Comparison of ENCODE assay signal across 9 cellular contexts in genomic region chr12:116135209-116135930, GRCh38.
DNase-seq lines count a peak whose midpoint lies in the region; ATAC-seq and TF ChIP-seq lines count a peak whose summit lies in the region.
"Had no signal": no experiment of that assay in that cellular context is flagged by ENCODE, and none has a peak within 500 bp of the region (broad histone marks: within the 10 kb centered on the region; RNA-seq: fewer than 3 reads in every experiment).

No MANE protein-coding gene starts in this region.

- CTCF ChIA-PET in activated CD8-positive, alpha-beta T cell treated with anti-CD3 and anti-CD28 coated beads for 36 hours (lab: Charles Lee), result interaction anchor here (0.9 to 2.9 kb wide), 4 partner anchors 8 to 60 kb away, joined by 3 to 8 read pairs (median 3); no protein-coding TSS in a partner anchor

- H3K4me1 Mint-ChIP-seq in activated CD8-positive, alpha-beta T cell treated with anti-CD3 and anti-CD28 coated beads for 36 hours (ENCODE audit: low read depth), result peaks cover 69% of the 10 kb centered on the region

- no peak overlapping the region for H3K4me3 Mint-ChIP-seq in activated CD8-positive, alpha-beta T cell treated with anti-CD3 and anti-CD28 coated beads for 36 hours

- POLR2A ChIA-PET in activated CD8-positive, alpha-beta T cell treated with anti-CD3 and anti-CD28 coated beads for 36 hours (lab: Charles Lee), result interaction anchor here (0.6 to 1.3 kb wide), 3 partner anchors 11 to 32 kb away, joined by 3 to 4 read pairs (median 4); no protein-coding TSS in a partner anchor

- H3K27ac Mint-ChIP-seq in activated CD8-positive, alpha-beta T cell treated with anti-CD3 and anti-CD28 coated beads for 36 hours, result peak overlapping the region; percentile 91

- H3K9me3 Mint-ChIP-seq in activated CD8-positive, alpha-beta T cell treated with anti-CD3 and anti-CD28 coated beads for 36 hours, result no peaks in the 10 kb centered on the region
- H3K9me3 Mint-ChIP-seq: effector memory CD8-positive, alpha-beta T cell had no signal

- peaks cover 2% of the 10 kb centered on the region for H3K36me3 Mint-ChIP-seq in activated CD8-positive, alpha-beta T cell treated with anti-CD3 and anti-CD28 coated beads for 36 hours (ENCODE audit: low read depth)

- intact Hi-C loops in activated CD8-positive, alpha-beta T cell treated with anti-CD3 and anti-CD28 coated beads for 36 hours (cut with micrococcal nuclease), result loop anchor here (10.0 kb wide), 1 partner anchor 71 kb away; no protein-coding TSS in a partner anchor

- no peaks in the 10 kb centered on the region for H3K27me3 ChIP-seq in kidney epithelial cell (ENCODE audit: control insufficient read depth, insufficient read depth, low read length)

- peak; percentile 52 for DNase-seq in COLO668 (lab: John Stamatoyannopoulos, UW; ENCODE audit: unreplicated experiment)
- DNase-seq in HT1080 (ENCODE audit: low read depth), result peak; percentile 79
- DNase-seq in activated CD8-positive, alpha-beta T cell treated with anti-CD3 and anti-CD28 coated beads for 36 hours, result peak; percentile 19
- DNase-seq in kidney epithelial cell (ENCODE audit: low read depth), result peak; percentile 52
- DNase-seq in GM20000 (ENCODE audit: low spot score), result no peak
- DNase-seq in pons (ENCODE audit: low spot score), result no peak
- DNase-seq: effector memory CD8-positive, alpha-beta T cell had no signal

- no peak for ATAC-seq in activated CD8-positive, alpha-beta T cell treated with anti-CD3 and anti-CD28 coated beads for 36 hours
- ATAC-seq in HG03159 (IDR thresholded peaks at IDR 0.05; ENCODE audit: unreplicated experiment), result no peak
- ATAC-seq in HG03439 (IDR thresholded peaks at IDR 0.05; ENCODE audit: unreplicated experiment), result no peak
- ATAC-seq: effector memory CD8-positive, alpha-beta T cell had no signal

- H3K36me3 ChIP-seq in kidney epithelial cell (ENCODE audit: control insufficient read depth, insufficient read depth, low read length), result peaks cover 1% of the 10 kb centered on the region

- no peaks in the 10 kb centered on the region for H3K27me3 Mint-ChIP-seq in activated CD8-positive, alpha-beta T cell treated with anti-CD3 and anti-CD28 coated beads for 36 hours
- H3K27me3 Mint-ChIP-seq: effector memory CD8-positive, alpha-beta T cell had no signal

- TF ChIP-seq CTCF in activated CD8-positive, alpha-beta T cell treated with anti-CD3 and anti-CD28 coated beads for 36 hours (IDR thresholded peaks at IDR 0.05), result no peak
- TF ChIP-seq CTCF in kidney epithelial cell (IDR thresholded peaks at IDR 0.05; ENCODE audit: insufficient read depth, low read length, poor library complexity, severe bottlenecking) (no peak), GM20000 (IDR thresholded peaks at IDR 0.05; ENCODE audit: extremely low read depth, missing control alignments) (no peak)

- H3K4me3 ChIP-seq in kidney epithelial cell (ENCODE audit: low read depth, low read length), result no peak overlapping the region

Comparison
In these comparisons a context has a peak if more than half of its experiments do, and no peak if none do; other contexts are left out.
1. DNase-seq: peak in COLO668 (single experiment), HT1080 (single experiment), activated CD8-positive, alpha-beta T cell treated with anti-CD3 and anti-CD28 coated beads for 36 hours (single experiment) and kidney epithelial cell (single experiment); none in GM20000 (single experiment) and pons (single experiment).